8 cellular contexts compared by ENCODE assay signal in genomic region chrX:53093748-53094583, GRCh38. TPM values are rescaled to one million over a fixed set of nuclear protein-coding genes. Genes with fewer than 3 reads are reported as not detected.
DNase-seq lines count a peak whose midpoint lies in the region; ATAC-seq and TF ChIP-seq lines count a peak whose summit lies in the region.

Gene KANTR, plus strand, starts transcription at chrX:53094142. Its CDS starts 30,131 bp downstream, at chrX:53124273.

- no peaks in the 10 kb centered on the region for H3K27me3 Mint-ChIP-seq in neural crest cell (ENCODE audit: low read depth)

- peaks cover 12% of the 10 kb centered on the region; the same call in 1 of the 2 replicates for H3K79me2 ChIP-seq in MM.1S (ENCODE audit: low read length)

- DNase-seq in G401 (ENCODE audit: low spot score) (peak; percentile 96), HAP-1 (ENCODE audit: low spot score in 2 of 2) (peak; percentile 97 to 98), MM.1S (peak; percentile 91), SIG-M5 treated with dmso at 0.1 percent for 504 hours (lab: John Stamatoyannopoulos, UW; ENCODE audit: unreplicated experiment) (peak; percentile 93), foreskin keratinocyte (peak; percentile 87 to 91), neural crest cell (ENCODE audit: low read depth, low spot score) (peak; percentile 71)
- DNase-seq in activated naive CD4-positive, alpha-beta T cell (lab: John Stamatoyannopoulos, UW) = peak; percentile 32 to 69 (median 52)

- no peaks in the 10 kb centered on the region for H3K9me3 Mint-ChIP-seq in neural crest cell

- ATAC-seq in foreskin keratinocyte = peak; percentile 90

- H3K27ac ChIP-seq in MM.1S (ENCODE audit: low read length) = peak within 1 kb of the TSS; percentile 80
- peak within 1 kb of the TSS; percentile 37 for H3K27ac ChIP-seq in foreskin keratinocyte

- peaks cover 8% of the 10 kb centered on the region for H3K4me1 ChIP-seq in HAP-1
- H3K4me1 ChIP-seq in MM.1S (ENCODE audit: low read length) = no peaks in the 10 kb centered on the region
- H3K4me1 ChIP-seq in foreskin keratinocyte = no peaks in the 10 kb centered on the region

- peak within 1 kb of the TSS; percentile 76 for H3K4me3 ChIP-seq in HAP-1
- H3K4me3 ChIP-seq in MM.1S (ENCODE audit: low read length) = peak within 1 kb of the TSS; percentile 70

- H3K4me1 Mint-ChIP-seq in neural crest cell = peaks cover 31% of the 10 kb centered on the region

- H3K4me3 Mint-ChIP-seq in neural crest cell = peak within 1 kb of the TSS; percentile 95

- H3K27ac Mint-ChIP-seq in neural crest cell (ENCODE audit: unreplicated experiment) = peak within 1 kb of the TSS; percentile 96

- H2AFZ ChIP-seq in MM.1S (ENCODE audit: low read length) = peak within 1 kb of the TSS; percentile 85

- H3K27me3 ChIP-seq in HAP-1 (ENCODE audit: low read depth) (no peaks in the 10 kb centered on the region), MM.1S (replicated peaks; ENCODE audit: insufficient read depth, low read length) (no peaks in the 10 kb centered on the region), foreskin keratinocyte (no peaks in the 10 kb centered on the region)

- H3K9me2 ChIP-seq in MM.1S (replicated peaks; ENCODE audit: insufficient read depth, low read length) = no peaks in the 10 kb centered on the region

- H3K4me2 ChIP-seq in MM.1S (ENCODE audit: low read depth, low read length) = peak within 1 kb of the TSS; percentile 71

- H3K9ac ChIP-seq in MM.1S (ENCODE audit: low read length) = peak within 1 kb of the TSS; percentile 68

- H3K36me3 ChIP-seq in HAP-1 (replicated peaks) (peaks cover 5% of the 10 kb centered on the region; the same call in 1 of the 2 replicates), MM.1S (replicated peaks; ENCODE audit: insufficient read depth, low read length) (no peaks in the 10 kb centered on the region)

- in situ Hi-C loops in G401 (cut with HindIII; ENCODE audit: low sequenced_read_pairs) (no loop called here), HAP-1 (cut with MboI; ENCODE audit: low sequenced_read_pairs) (no loop called here)

- H3K9me3 ChIP-seq in HAP-1 (no peaks in the 10 kb centered on the region), MM.1S (replicated peaks; ENCODE audit: insufficient read depth, low read length) (no peaks in the 10 kb centered on the region)

- no peaks in the 10 kb centered on the region for H4K20me1 ChIP-seq in MM.1S (ENCODE audit: insufficient read depth, low read length)

- TF ChIP-seq CTCF in MM.1S (IDR thresholded peaks at IDR 0.05; ENCODE audit: low read length) (no peak), foreskin keratinocyte (conservative IDR thresholded peaks at IDR 0.05) (peak; percentile 18), neural crest cell (conservative IDR thresholded peaks at IDR 0.05) (no peak), subcutaneous adipose tissue (IDR thresholded peaks at IDR 0.05; ENCODE audit: low read depth) (no peak)

- peaks cover 4% of the 10 kb centered on the region for H3F3A ChIP-seq in MM.1S (ENCODE audit: insufficient read depth, low read length)

- H3K36me3 Mint-ChIP-seq in neural crest cell (ENCODE audit: low read depth) = no peaks in the 10 kb centered on the region

RNA-seq across cellular contexts. Expression of gene KANTR, which starts in this region (rescaled TPM):
- total RNA-seq in G401 (2014; rRNA removed; shearing (Covaris generic)) = 1.5 and 4.7 TPM in 2 replicates
- total RNA-seq in foreskin keratinocyte = 2.3 TPM in 2 replicates
- 0.54 and 0.61 TPM in 2 replicates for polyA plus RNA-seq in foreskin keratinocyte
- total RNA-seq in neural crest cell = 10.1 and 11.6 TPM in 2 replicates
- 10 to 100 TPM; 14.6 to 41.3 (median 19.0) TPM for total RNA-seq in subcutaneous adipose tissue

Comparison
In these comparisons a context has a peak if more than half of its experiments do, and no peak if none do; other contexts are left out.
1. Peak in every context shown above with its lines: DNase-seq, ATAC-seq, H3K4me3 ChIP-seq and H3K27ac ChIP-seq.